13 cellular contexts compared by ENCODE assay signal in genomic region chr1:209618756-209619420, GRCh38. TPM values are rescaled to one million over a fixed set of nuclear protein-coding genes. Genes with fewer than 3 reads are reported as not detected.
A peak's percentile ranks its signal among the peaks of the same experiment; 100 is the strongest.
DNase-seq lines count a peak whose midpoint lies in the region; ATAC-seq and TF ChIP-seq lines count a peak whose summit lies in the region.
"Had no signal": no experiment of that assay in that cellular context is flagged by ENCODE, and none has a peak within 500 bp of the region (broad histone marks: within the 10 kb centered on the region; RNA-seq: fewer than 3 reads in every experiment).

No MANE protein-coding gene starts in this region.

- 71% methylated on average over 4 of the region's 6 CpGs for WGBS in esophagus muscularis mucosa

- no peaks in the 10 kb centered on the region for H3K27me3 ChIP-seq in foreskin keratinocyte
- H3K27me3 ChIP-seq in naive thymus-derived CD4-positive, alpha-beta T cell (ENCODE audit: control insufficient read depth in 2 of 2, insufficient read depth in 2 of 2, low read length in 2 of 2): no peaks in the 10 kb centered on the region
- H3K27me3 ChIP-seq in GM23338 (ENCODE audit: insufficient read depth): no peaks in the 10 kb centered on the region
- no peaks in the 10 kb centered on the region for H3K27me3 ChIP-seq in esophagus muscularis mucosa

- TF ChIP-seq EP300 in esophagus muscularis mucosa (IDR thresholded peaks at IDR 0.05): no peak

- H2AFZ ChIP-seq in GM23338: no peak overlapping the region

- H3K36me3 ChIP-seq in naive thymus-derived CD4-positive, alpha-beta T cell (ENCODE audit: control insufficient read depth in 2 of 3, insufficient read depth in 3 of 3, low read length in 3 of 3): no peaks in the 10 kb centered on the region
- H3K36me3 ChIP-seq in GM23338 (ENCODE audit: insufficient read depth) (no peaks in the 10 kb centered on the region), esophagus muscularis mucosa (no peaks in the 10 kb centered on the region)

- TF ChIP-seq POLR2A in esophagus muscularis mucosa (IDR thresholded peaks at IDR 0.05; ENCODE audit: low read depth): no peak

- POLR2A ChIA-PET in naive thymus-derived CD4-positive, alpha-beta T cell (lab: Charles Lee): no interaction called here

- TF ChIP-seq CTCF in foreskin keratinocyte (conservative IDR thresholded peaks at IDR 0.05) (no peak), GM23338 (conservative IDR thresholded peaks at IDR 0.05; ENCODE audit: low read depth in 2 of 2) (no peak), esophagus muscularis mucosa (IDR thresholded peaks at IDR 0.05) (no peak)

- H3K4me2 ChIP-seq in GM23338: no peak overlapping the region

- no peaks in the 10 kb centered on the region for H4K20me1 ChIP-seq in GM23338 (replicated peaks; ENCODE audit: insufficient read depth)

- no peaks in the 10 kb centered on the region for H3K9me3 ChIP-seq in naive thymus-derived CD4-positive, alpha-beta T cell (ENCODE audit: control insufficient read depth in 2 of 3, low read length in 3 of 3)
- H3K9me3 ChIP-seq in esophagus muscularis mucosa: no peaks in the 10 kb centered on the region

- H3K27ac Mint-ChIP-seq in naive thymus-derived CD4-positive, alpha-beta T cell: peak overlapping the region in 2 of 9 donors; percentile 13 to 46
- H3K27ac Mint-ChIP-seq in activated naive CD4-positive, alpha-beta T cell treated with anti-CD3 and anti-CD28 coated beads, Interleukin-2, amount 50 U/mL, for 72 hours: no peak overlapping the region
- H3K27ac Mint-ChIP-seq in GM23338: no peak overlapping the region
- H3K27ac Mint-ChIP-seq: activated T-helper 1 cell treated with anti-CD3 and anti-CD28 coated beads, Interleukin-12 subunit alpha, Interleukin-12 subunit beta, Interleukin-2, Interleukin-4 antibody, amounts not matched to agents 30 ng/mL and 10 ng/mL and 1 ng/mL, durations not matched to agents 14 hours and 24 hours and 36 hours; CD8-positive, alpha-beta T cell; stimulated activated effector memory CD8-positive, alpha-beta T cell treated with anti-CD3 and anti-CD28 coated beads, Interleukin-12 subunit alpha, Interleukin-12 subunit beta, amount 100 ng/mL, for 72 hours had no signal

- H3K27ac ChIP-seq in foreskin keratinocyte (no peak overlapping the region), GM23338 (ENCODE audit: low read depth) (no peak overlapping the region), esophagus muscularis mucosa (replicated peaks in 1 of 4) (no peak overlapping the region)
- no peak overlapping the region for H3K27ac ChIP-seq in naive thymus-derived CD4-positive, alpha-beta T cell (ENCODE audit: low read depth, low read length)
- H3K27ac ChIP-seq: SK-N-MC had no signal

- H3K9me3 Mint-ChIP-seq in naive thymus-derived CD4-positive, alpha-beta T cell: peaks cover 0 to 5% (median 0%) of the 10 kb centered on the region in 11 donors
- peaks cover 0 to 4% of the 10 kb centered on the region in 2 donors for H3K9me3 Mint-ChIP-seq in activated naive CD4-positive, alpha-beta T cell treated with anti-CD3 and anti-CD28 coated beads, Interleukin-2, amount 50 U/mL, for 72 hours
- H3K9me3 Mint-ChIP-seq in GM23338: no peaks in the 10 kb centered on the region
- H3K9me3 Mint-ChIP-seq: activated T-helper 1 cell treated with anti-CD3 and anti-CD28 coated beads, Interleukin-12 subunit alpha, Interleukin-12 subunit beta, Interleukin-2, Interleukin-4 antibody, amounts not matched to agents 30 ng/mL and 10 ng/mL and 1 ng/mL, durations not matched to agents 14 hours and 24 hours and 36 hours; CD8-positive, alpha-beta T cell; stimulated activated effector memory CD8-positive, alpha-beta T cell treated with anti-CD3 and anti-CD28 coated beads, Interleukin-12 subunit alpha, Interleukin-12 subunit beta, amount 100 ng/mL, for 72 hours had no signal

- no peak for ATAC-seq in foreskin keratinocyte
- peak; percentile 18 for ATAC-seq in naive thymus-derived CD4-positive, alpha-beta T cell
- no peak for ATAC-seq in activated naive CD4-positive, alpha-beta T cell treated with anti-CD3 and anti-CD28 coated beads, Interleukin-2, amount 50 U/mL, for 72 hours
- ATAC-seq in GM23338: no peak
- ATAC-seq: CD8-positive, alpha-beta T cell; stimulated activated effector memory CD8-positive, alpha-beta T cell treated with anti-CD3 and anti-CD28 coated beads, Interleukin-12 subunit alpha, Interleukin-12 subunit beta, amount 100 ng/mL, for 72 hours had no signal

- peak overlapping the region in 1 of 10 donors; percentile 8 for H3K4me3 Mint-ChIP-seq in naive thymus-derived CD4-positive, alpha-beta T cell
- no peak overlapping the region for H3K4me3 Mint-ChIP-seq in GM23338
- H3K4me3 Mint-ChIP-seq: activated T-helper 1 cell treated with anti-CD3 and anti-CD28 coated beads, Interleukin-12 subunit alpha, Interleukin-12 subunit beta, Interleukin-2, Interleukin-4 antibody, amounts not matched to agents 30 ng/mL and 10 ng/mL and 1 ng/mL, durations not matched to agents 14 hours and 24 hours and 36 hours; CD8-positive, alpha-beta T cell; stimulated activated effector memory CD8-positive, alpha-beta T cell treated with anti-CD3 and anti-CD28 coated beads, Interleukin-12 subunit alpha, Interleukin-12 subunit beta, amount 100 ng/mL, for 72 hours had no signal

- no peaks in the 10 kb centered on the region for H3K4me1 ChIP-seq in foreskin keratinocyte
- H3K4me1 ChIP-seq in naive thymus-derived CD4-positive, alpha-beta T cell (ENCODE audit: control insufficient read depth in 2 of 2, insufficient read depth in 2 of 2, low read length in 2 of 2): peaks cover 0 to 7% of the 10 kb centered on the region in 2 donors
- H3K4me1 ChIP-seq in GM23338 (ENCODE audit: insufficient read depth): no peaks in the 10 kb centered on the region
- H3K4me1 ChIP-seq in esophagus muscularis mucosa: peaks cover 18 to 30% (median 19%) of the 10 kb centered on the region in 4 donors

- intact Hi-C loops in naive thymus-derived CD4-positive, alpha-beta T cell (cut with micrococcal nuclease): no loop called here
- intact Hi-C loops in esophagus muscularis mucosa (cut with DNase I): no loop called here

- DNase-seq in DMS153 (lab: John Stamatoyannopoulos, UW) (peak; percentile 70), NCI-H2081 treated with DMSO at 0.1 percent for 48 hours (lab: John Stamatoyannopoulos, UW) (peak; percentile 43), foreskin keratinocyte (peak; percentile 8 to 32), AG08396 (ENCODE audit: low spot score) (no peak), GM23338 (ENCODE audit: low spot score) (no peak), esophagus muscularis mucosa (ENCODE audit: extremely low spot score) (no peak)
- DNase-seq in naive thymus-derived CD4-positive, alpha-beta T cell: peak in 1 of 9 donors; percentile 8
- DNase-seq in activated naive CD4-positive, alpha-beta T cell treated with anti-CD3 and anti-CD28 coated beads, Interleukin-2, amount 50 U/mL, for 72 hours (ENCODE audit: low spot score in 2 of 2): no peak
- DNase-seq: CD8-positive, alpha-beta T cell; Kasumi-1 had no signal

- H3K4me1 Mint-ChIP-seq in naive thymus-derived CD4-positive, alpha-beta T cell: peaks cover 2 to 13% (median 11%) of the 10 kb centered on the region in 7 donors
- peaks cover 3% of the 10 kb centered on the region; the same call in 1 of the 3 replicates for H3K4me1 Mint-ChIP-seq in GM23338

- CTCF ChIA-PET in naive thymus-derived CD4-positive, alpha-beta T cell (lab: Charles Lee): interaction anchor here (1.2 kb wide), 1 partner anchor 17 kb away, joined by 4 read pairs; no protein-coding TSS in a partner anchor

- H3K79me2 ChIP-seq in GM23338 (replicated peaks; ENCODE audit: insufficient read depth): no peaks in the 10 kb centered on the region

- H3F3A ChIP-seq in GM23338 (replicated peaks; ENCODE audit: low read depth): no peaks in the 10 kb centered on the region

- peaks cover 0 to 11% (median 4%) of the 10 kb centered on the region in 5 donors for H3K27me3 Mint-ChIP-seq in naive thymus-derived CD4-positive, alpha-beta T cell
- H3K27me3 Mint-ChIP-seq in GM23338 (ENCODE audit: insufficient read depth, low read depth, poor library complexity): peaks cover 7% of the 10 kb centered on the region

- no peaks in the 10 kb centered on the region for H3K9me2 ChIP-seq in GM23338 (ENCODE audit: insufficient read depth)

- H3K4me3 ChIP-seq in naive thymus-derived CD4-positive, alpha-beta T cell (ENCODE audit: low read length): no peak overlapping the region
- H3K4me3 ChIP-seq in GM23338: no peak overlapping the region
- no peak overlapping the region for H3K4me3 ChIP-seq in esophagus muscularis mucosa
- H3K4me3 ChIP-seq: SK-N-MC had no signal

- peaks cover 0 to 12% (median 0%) of the 10 kb centered on the region in 5 donors for H3K36me3 Mint-ChIP-seq in naive thymus-derived CD4-positive, alpha-beta T cell
- H3K36me3 Mint-ChIP-seq in activated naive CD4-positive, alpha-beta T cell treated with anti-CD3 and anti-CD28 coated beads, Interleukin-2, amount 50 U/mL, for 72 hours: peaks cover 0 to 8% of the 10 kb centered on the region in 2 donors
- no peaks in the 10 kb centered on the region; the same call in 2 of the 3 replicates for H3K36me3 Mint-ChIP-seq in GM23338 (ENCODE audit: low read depth)
- H3K36me3 Mint-ChIP-seq: CD8-positive, alpha-beta T cell had no signal

RNA-seq across cellular contexts. Expression of gene LAMB3, which starts 33.3 kb away (rescaled TPM):
- total RNA-seq in foreskin keratinocyte: 1,286 and 1,603 TPM in 2 replicates
- polyA plus RNA-seq in foreskin keratinocyte: 823 and 1,080 TPM in 2 replicates
- total RNA-seq in naive thymus-derived CD4-positive, alpha-beta T cell: 1 to 10 TPM in 3 of 5 experiments, under 1 TPM in 2; 0.43 to 5.7 (median 1.5) TPM
- under 1 TPM; 0.11 to 0.26 TPM for polyA plus RNA-seq in naive thymus-derived CD4-positive, alpha-beta T cell
- 10 to 100 TPM in 1 of 2 donors, 1 to 10 TPM in 1; 1.6 to 11.7 TPM for total RNA-seq in activated naive CD4-positive, alpha-beta T cell treated with anti-CD3 and anti-CD28 coated beads, Interleukin-2, amount 50 U/mL, for 72 hours
- total RNA-seq in GM23338 (2014; rRNA removed; shearing (Covaris generic)): 0.52 and 0.93 TPM in 2 replicates
- polyA plus RNA-seq in GM23338 (2016; fragmentation: Nextera tagmentation; extraction: Ambion mirVana): 0.05 and 0.19 TPM in 2 replicates
- 1 to 10 TPM in 1 of 4 donors, under 1 TPM in 3; 0.17 to 1.0 (median 0.52) TPM for total RNA-seq in esophagus muscularis mucosa
- total RNA-seq: CD8-positive, alpha-beta T cell had no signal

RNA-seq across cellular contexts. Expression of gene CAMK1G, which starts 35.4 kb away (rescaled TPM):
- total RNA-seq in foreskin keratinocyte (not detected in 2 replicates), esophagus muscularis mucosa (under 1 TPM; 0.13 to 0.83 (median 0.26) TPM)
- polyA plus RNA-seq in foreskin keratinocyte (not detected in 2 replicates), GM23338 (2016; fragmentation: Nextera tagmentation; extraction: Ambion mirVana) (0.09 and 0.32 TPM in 2 replicates)
- total RNA-seq in naive thymus-derived CD4-positive, alpha-beta T cell: not detected
- not detected for polyA plus RNA-seq in naive thymus-derived CD4-positive, alpha-beta T cell
- not detected for total RNA-seq in activated naive CD4-positive, alpha-beta T cell treated with anti-CD3 and anti-CD28 coated beads, Interleukin-2, amount 50 U/mL, for 72 hours
- 0.76 and 2.8 TPM in 2 replicates for total RNA-seq in GM23338 (2014; rRNA removed; shearing (Covaris generic))
- total RNA-seq: CD8-positive, alpha-beta T cell had no signal

RNA-seq across cellular contexts. Expression of gene G0S2, which starts 56.3 kb away (rescaled TPM):
- 19.7 and 24.0 TPM in 2 replicates for total RNA-seq in foreskin keratinocyte
- 22.5 and 29.7 TPM in 2 replicates for polyA plus RNA-seq in foreskin keratinocyte
- 100 to 1,000 TPM in 1 of 5 experiments, 10 to 100 TPM in 2, not detected in 2; 17.2 to 128 (median 81.1) TPM for total RNA-seq in naive thymus-derived CD4-positive, alpha-beta T cell
- polyA plus RNA-seq in naive thymus-derived CD4-positive, alpha-beta T cell: under 1 TPM in 1 of 2 donors, not detected in 1; 0.39 TPM
- 10 to 100 TPM in 1 of 2 donors, 1 to 10 TPM in 1; 1.4 to 40.7 TPM for total RNA-seq in activated naive CD4-positive, alpha-beta T cell treated with anti-CD3 and anti-CD28 coated beads, Interleukin-2, amount 50 U/mL, for 72 hours
- total RNA-seq in GM23338 (2014; rRNA removed; shearing (Covaris generic)): 0.43 and 3.2 TPM in 2 replicates
- polyA plus RNA-seq in GM23338 (2016; fragmentation: Nextera tagmentation; extraction: Ambion mirVana): 6.0 and 8.2 TPM in 2 replicates
- total RNA-seq in esophagus muscularis mucosa: 10 to 100 TPM in 2 of 4 donors, 1 to 10 TPM in 2; 4.9 to 28.5 (median 17.4) TPM

Comparison
In these comparisons a context has a peak if more than half of its experiments do, and no peak if none do; other contexts are left out.
1. DNase-seq: peak in DMS153 (single experiment), NCI-H2081 treated with DMSO at 0.1 percent for 48 hours (single experiment) and foreskin keratinocyte (2 of 2); none in activated naive CD4-positive, alpha-beta T cell treated with anti-CD3 and anti-CD28 coated beads, Interleukin-2, amount 50 U/mL, for 72 hours (0 of 2), AG08396 (single experiment), GM23338 (single experiment) and esophagus muscularis mucosa (single experiment).
2. RNA of gene LAMB3, which starts 33.3 kb away (total RNA-seq): 1,286 to 1,603 TPM in foreskin keratinocyte; 1.6 to 11.7 TPM in activated naive CD4-positive, alpha-beta T cell treated with anti-CD3 and anti-CD28 coated beads, Interleukin-2, amount 50 U/mL, for 72 hours, 0.43 to 5.7 TPM in naive thymus-derived CD4-positive, alpha-beta T cell, 0.17 to 1.0 TPM in esophagus muscularis mucosa and 0.52 to 0.93 TPM in GM23338; every median in the first group is over 100 times any median in the second.